Comparison of ENCODE assay signal across 9 cellular contexts in the genomic region with DNA sequence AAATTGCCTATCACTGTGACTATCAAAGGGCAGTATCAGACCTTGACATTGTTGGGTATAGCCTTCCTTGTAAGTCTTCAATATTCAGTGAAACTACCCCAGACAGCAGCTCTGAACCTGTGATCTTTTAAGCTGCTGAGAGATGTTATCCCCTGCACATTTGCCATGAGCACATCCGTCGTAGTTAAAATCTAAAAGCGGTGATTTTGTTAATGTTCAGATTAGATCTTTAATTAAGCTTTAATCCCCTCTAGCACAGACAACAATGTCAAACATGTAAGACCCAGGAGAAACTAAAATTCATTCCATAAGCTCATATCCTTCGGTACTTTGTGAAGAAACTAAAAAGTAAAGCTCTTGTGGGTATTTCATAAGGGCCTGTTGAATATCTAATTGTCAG.
"Had no signal": no experiment of that assay in that cellular context is flagged by ENCODE, and none has a peak within 500 bp of the region (broad histone marks: within the 10 kb centered on the region; RNA-seq: fewer than 3 reads in every experiment).

No MANE protein-coding gene starts in this region.

- DNase-seq: GM23248, H9, HCEC 1CT, IMR-90, KG1 had no signal

- H3K27ac ChIP-seq: GM23248 had no signal

- H2AFZ ChIP-seq: GM23248 had no signal

- H3K4me3 ChIP-seq: GM23248, K562 had no signal

- FAIRE-seq: H1, H54, HTR-8/SVneo, K562 had no signal

- ATAC-seq: K562 had no signal

- H3K9ac ChIP-seq: GM23248 had no signal
